20 cellular contexts compared by ENCODE assay signal in genomic region chr15:51074926-51075325, GRCh38. TPM values are rescaled to one million over a fixed set of nuclear protein-coding genes. Genes with fewer than 3 reads are reported as not detected.
"Had no signal": no experiment of that assay in that cellular context is flagged by ENCODE, and none has a peak within 500 bp of the region (broad histone marks: within the 10 kb centered on the region; RNA-seq: fewer than 3 reads in every experiment).

No MANE protein-coding gene starts in this region.

- DNase-seq: activated CD4-positive, alpha-beta T cell treated with anti-CD3 and anti-CD28 coated beads for 1 hour; activated CD4-positive, alpha-beta T cell treated with anti-CD3 and anti-CD28 coated beads, Interleukin-2, amount 50 U/mL, for 1 hour; activated CD8-positive, alpha-beta T cell treated with anti-CD3 and anti-CD28 coated beads, Interleukin-2, amount 10 ng/mL, durations not matched to agents 7 days and 5 days; activated gamma-delta T cell; aorta; brain microvascular endothelial cell; colonic mucosa; endodermal cell; foreskin melanocyte; naive thymus-derived CD8-positive, alpha-beta T cell; retina; SJCRH30; stimulated activated CD4-positive, alpha-beta T cell treated with anti-CD3 and anti-CD28 coated beads, Interleukin-12 subunit alpha, Interleukin-12 subunit beta, amount 100 ng/mL, for 4 hours; stimulated activated CD4-positive, alpha-beta T cell treated with anti-CD3 and anti-CD28 coated beads, Interleukin-4, amount 100 ng/mL, for 4 hours; stimulated activated naive CD8-positive, alpha-beta T cell treated with anti-CD3 and anti-CD28 coated beads, Interleukin-15, amount 100 ng/mL, for 72 hours; T-cell had no signal

- H3K27ac ChIP-seq: brain microvascular endothelial cell, colonic mucosa, epithelial cell of prostate, neural progenitor cell, SJCRH30, suprapubic skin had no signal

- ATAC-seq: activated CD8-positive, alpha-beta T cell treated with anti-CD3 and anti-CD28 coated beads, Interleukin-2, amount 10 ng/mL, durations not matched to agents 7 days and 5 days; left lobe of liver; naive thymus-derived CD8-positive, alpha-beta T cell; stimulated activated naive CD8-positive, alpha-beta T cell treated with anti-CD3 and anti-CD28 coated beads, Interleukin-15, amount 100 ng/mL, for 72 hours; T-cell had no signal

- H3K4me1 ChIP-seq: colonic mucosa, neural progenitor cell, SJCRH30 had no signal

- H3K27me3 ChIP-seq: brain microvascular endothelial cell, colonic mucosa, neural progenitor cell, SJCRH30, suprapubic skin had no signal

- H3K4me3 ChIP-seq: colonic mucosa, neural progenitor cell, SJCRH30, suprapubic skin had no signal

- H3K36me3 ChIP-seq: brain microvascular endothelial cell, colonic mucosa, neural progenitor cell, SJCRH30, suprapubic skin had no signal

- H3K9me3 ChIP-seq: colonic mucosa, SJCRH30, suprapubic skin had no signal

- H3K9ac ChIP-seq: neural progenitor cell had no signal

RNA-seq across cellular contexts. Expression of gene TNFAIP8L3, which starts 19.8 kb away (rescaled TPM):
- total RNA-seq: activated CD8-positive, alpha-beta T cell treated with anti-CD3 and anti-CD28 coated beads, Interleukin-2, amount 10 ng/mL, durations not matched to agents 7 days and 5 days; naive thymus-derived CD8-positive, alpha-beta T cell; T-cell had no signal
- polyA plus RNA-seq: naive thymus-derived CD8-positive, alpha-beta T cell had no signal
